1 cellular context compared by ENCODE assay signal in the genomic region with DNA sequence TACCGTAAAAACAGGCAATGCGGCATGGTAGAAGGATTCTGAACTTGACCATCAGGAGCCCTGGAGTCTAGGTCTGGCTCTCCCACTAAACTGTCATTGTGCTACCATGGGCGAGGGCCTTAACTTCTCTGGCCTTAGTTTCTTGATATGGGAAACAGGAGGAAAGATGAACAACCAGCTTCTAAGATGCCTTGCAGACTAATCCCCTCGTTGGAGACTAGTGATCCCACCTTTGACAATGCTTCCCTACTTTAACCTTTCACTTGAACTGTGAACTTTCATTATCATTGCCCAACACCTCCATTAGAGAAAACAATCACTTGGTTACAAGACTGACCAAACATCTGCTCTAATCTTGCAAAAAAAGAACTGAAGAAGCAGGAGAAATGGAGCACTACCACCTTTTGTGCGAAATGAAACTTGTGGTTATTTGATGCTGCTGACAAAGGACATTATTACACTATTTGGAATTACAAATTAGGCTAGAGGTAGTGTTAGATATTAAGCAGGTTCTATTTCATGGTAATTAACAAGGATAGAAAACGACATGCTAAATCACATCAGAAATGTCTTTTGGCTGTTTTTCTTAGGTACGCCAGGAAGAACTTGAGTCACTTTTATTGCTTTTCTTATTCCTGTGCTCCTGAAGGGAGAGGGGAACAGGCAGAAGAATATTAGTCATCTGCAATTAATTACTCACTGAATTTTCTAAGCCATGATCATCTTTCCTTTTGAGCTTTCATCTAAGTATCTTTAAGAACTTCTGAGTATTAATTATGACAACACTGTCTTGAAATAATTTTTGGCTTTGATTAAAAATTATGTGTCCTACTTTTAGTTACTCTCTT.
TF ChIP-seq lines count a peak whose summit lies in the region.

No MANE protein-coding gene starts in this region.

TF ChIP-seq in SK-N-SH, 30 proteins besides CTCF, POLR2A, EP300 and RAD21 (continued from another document):
- TF ChIP-seq FOSL2 (IDR thresholded peaks at IDR 0.05; ENCODE audit: borderline replicate concordance, low read depth) (peak; percentile 76; the same call in 1 of the 2 replicates), POLR2AphosphoS5 (IDR thresholded peaks at IDR 0.05; ENCODE audit: low read depth, low read length) (0 out of 2 replicates have a peak, but pooled peaks have one; percentile 20), USF2 (IDR thresholded peaks at IDR 0.05; ENCODE audit: borderline replicate concordance, low read depth, low read length) (no peak), ELF1 (IDR thresholded peaks at IDR 0.05) (no peak), TEAD4 (IDR thresholded peaks at IDR 0.05; ENCODE audit: borderline replicate concordance, insufficient read depth) (0 out of 2 replicates have a peak, but pooled peaks have one; percentile 11), NFIC (IDR thresholded peaks at IDR 0.05; ENCODE audit: borderline replicate concordance) (no peak), RXRA (IDR thresholded peaks at IDR 0.05; ENCODE audit: borderline replicate concordance, low read depth) (no peak), SIN3A (IDR thresholded peaks at IDR 0.05; ENCODE audit: borderline replicate concordance, low read depth, low read length) (no peak), NRF1 (IDR thresholded peaks at IDR 0.05; ENCODE audit: low read depth, low read length) (no peak), YY1 (IDR thresholded peaks at IDR 0.05; ENCODE audit: low read depth) (no peak), EZH2phosphoT487 (IDR thresholded peaks at IDR 0.05; ENCODE audit: borderline replicate concordance, low read depth) (no peak), CHD2 (IDR thresholded peaks at IDR 0.05; ENCODE audit: low read length, partially characterized antibody) (no peak), JUND (IDR thresholded peaks at IDR 0.05) (peak; percentile 56), MXI1 (IDR thresholded peaks at IDR 0.05; ENCODE audit: low read depth, low read length) (no peak), RCOR1 (IDR thresholded peaks at IDR 0.05; ENCODE audit: low read length) (no peak), REST (IDR thresholded peaks at IDR 0.05; ENCODE audit: low read depth, low read length) (no peak), TCF12 (IDR thresholded peaks at IDR 0.05) (peak; percentile 83), TAF1 (IDR thresholded peaks at IDR 0.05; ENCODE audit: borderline replicate concordance, low read depth, low read length) (no peak), GATA2 (CRISPR knock-in tag; IDR thresholded peaks at IDR 0.05) (no peak), FOXJ3 (CRISPR knock-in tag; IDR thresholded peaks at IDR 0.05) (no peak), GABPA (IDR thresholded peaks at IDR 0.05; ENCODE audit: low read depth) (no peak)
- TF ChIP-seq, protein P1, sequence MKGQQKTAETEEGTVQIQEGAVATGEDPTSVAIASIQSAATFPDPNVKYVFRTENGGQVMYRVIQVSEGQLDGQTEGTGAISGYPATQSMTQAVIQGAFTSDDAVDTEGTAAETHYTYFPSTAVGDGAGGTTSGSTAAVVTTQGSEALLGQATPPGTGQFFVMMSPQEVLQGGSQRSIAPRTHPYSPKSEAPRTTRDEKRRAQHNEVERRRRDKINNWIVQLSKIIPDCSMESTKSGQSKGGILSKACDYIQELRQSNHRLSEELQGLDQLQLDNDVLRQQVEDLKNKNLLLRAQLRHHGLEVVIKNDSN (IDR thresholded peaks at IDR 0.05; ENCODE audit: borderline replicate concordance, low read depth): no peak
